In genomic region chr22:41621099-41621910, GRCh38 we compare ENCODE assay signal across 8 cellular contexts. TPM values are rescaled to one million over a fixed set of nuclear protein-coding genes. Genes with fewer than 3 reads are reported as not detected.
DNase-seq lines count a peak whose midpoint lies in the region; ATAC-seq and TF ChIP-seq lines count a peak whose summit lies in the region.

Gene XRCC6 (plus strand): TSS chr22:41621295. CDS start chr22:41622005, 710 bp downstream.

- peak; percentile 98 for DNase-seq in GM06990 (ENCODE audit: extremely low read depth, insufficient read length)
- DNase-seq in NCI-H1092 treated with DMSO at 0.1 percent for 48 hours (lab: John Stamatoyannopoulos, UW): peak; percentile 99
- DNase-seq in SKM-1 (lab: John Stamatoyannopoulos, UW; ENCODE audit: unreplicated experiment): peak; percentile 98
- peak; percentile 99 to 100 for DNase-seq in activated naive CD4-positive, alpha-beta T cell treated with anti-CD3 and anti-CD28 coated beads, Interleukin-2, amount 50 U/mL, for 72 hours (ENCODE audit: low spot score in 2 of 2)
- peak; percentile 99 for DNase-seq in glomerular endothelial cell (ENCODE audit: extremely low read depth, low read depth, low spot score)
- DNase-seq in omental fat pad (ENCODE audit: low spot score): peak; percentile 100
- DNase-seq in testis: peak; percentile 100

- peaks cover 20 to 30% of the 10 kb centered on the region in 2 donors for H3K36me3 Mint-ChIP-seq in activated naive CD4-positive, alpha-beta T cell treated with anti-CD3 and anti-CD28 coated beads, Interleukin-2, amount 50 U/mL, for 72 hours

- no peaks in the 10 kb centered on the region for H3K9me3 ChIP-seq in testis

- 0% methylated on average over 42 to 67 of the region's 70 CpGs for WGBS in testis, 2 donors

- H3K9me3 Mint-ChIP-seq in activated naive CD4-positive, alpha-beta T cell treated with anti-CD3 and anti-CD28 coated beads, Interleukin-2, amount 50 U/mL, for 72 hours: no peaks in the 10 kb centered on the region

- intact Hi-C loops in testis (cut with DNase I; ENCODE audit: low total_unique reads): no loop called here

- H3K27ac ChIP-seq in testis: peak within 1 kb of the TSS; percentile 97 to 98

- no peak for TF ChIP-seq CTCF in GM06990 (IDR thresholded peaks at IDR 0.05; ENCODE audit: insufficient read depth, low read length, poor library complexity, severe bottlenecking)
- TF ChIP-seq CTCF in omental fat pad (IDR thresholded peaks at IDR 0.05): no peak
- no peak for TF ChIP-seq CTCF in testis (IDR thresholded peaks at IDR 0.05)

- peaks cover 19% of the 10 kb centered on the region for H3K4me1 ChIP-seq in testis

- H3K27me3 ChIP-seq in GM06990 (replicated peaks; ENCODE audit: control insufficient read depth, insufficient read depth, low read length) (no peaks in the 10 kb centered on the region), testis (no peaks in the 10 kb centered on the region)

- H3K27ac Mint-ChIP-seq in activated naive CD4-positive, alpha-beta T cell treated with anti-CD3 and anti-CD28 coated beads, Interleukin-2, amount 50 U/mL, for 72 hours: peak within 1 kb of the TSS; percentile 97 to 100

- H3K36me3 ChIP-seq in GM06990 (ENCODE audit: control insufficient read depth, insufficient read depth, low read length) (peaks cover 6% of the 10 kb centered on the region), testis (ENCODE audit: low read depth, missing control alignments) (no peaks in the 10 kb centered on the region)

- H3K4me3 ChIP-seq in GM06990 (replicated peaks; ENCODE audit: low read depth, low read length) (peak within 1 kb of the TSS; percentile 99), testis (peak within 1 kb of the TSS; percentile 87 to 93)

- peak; percentile 81 for TF ChIP-seq POLR2A in testis (IDR thresholded peaks at IDR 0.05)

- peak; percentile 73 for ATAC-seq in HG02588 (IDR thresholded peaks at IDR 0.05; ENCODE audit: unreplicated experiment)
- ATAC-seq in activated naive CD4-positive, alpha-beta T cell treated with anti-CD3 and anti-CD28 coated beads, Interleukin-2, amount 50 U/mL, for 72 hours: peak; percentile 93 to 94
- peak; percentile 96 for ATAC-seq in omental fat pad (ENCODE audit: low FRiP score)

RNA-seq across cellular contexts. Expression of gene XRCC6, which starts in this region (rescaled TPM):
- total RNA-seq in activated naive CD4-positive, alpha-beta T cell treated with anti-CD3 and anti-CD28 coated beads, Interleukin-2, amount 50 U/mL, for 72 hours: 100 to 1,000 TPM; 283 to 423 TPM
- total RNA-seq in glomerular endothelial cell (251 and 256 TPM in 2 replicates), omental fat pad (100 to 1,000 TPM; 168 to 191 (median 181) TPM), testis (100 to 1,000 TPM; 290 to 317 TPM)
- polyA plus RNA-seq in testis (ENCODE audit: insufficient read depth, low read depth, low replicate concordance): 621 TPM

Comparison
In these comparisons a context has a peak if more than half of its experiments do, and no peak if none do; other contexts are left out.
1. Peak in every context shown above with its lines: DNase-seq, ATAC-seq, H3K4me3 ChIP-seq and H3K27ac ChIP-seq.